10 cellular contexts compared by ENCODE assay signal in genomic region chr18:23574611-23575308, GRCh38. TPM values are rescaled to one million over a fixed set of nuclear protein-coding genes. Genes with fewer than 3 reads are reported as not detected.
A peak's percentile ranks its signal among the peaks of the same experiment; 100 is the strongest.
DNase-seq lines count a peak whose midpoint lies in the region; ATAC-seq and TF ChIP-seq lines count a peak whose summit lies in the region.
"Had no signal": no experiment of that assay in that cellular context is flagged by ENCODE, and none has a peak within 500 bp of the region (broad histone marks: within the 10 kb centered on the region; RNA-seq: fewer than 3 reads in every experiment).

No MANE protein-coding gene starts in this region.

- ATAC-seq in natural killer cell (no peak), GM21529 (IDR thresholded peaks at IDR 0.05; ENCODE audit: unreplicated experiment) (no peak), GM18907 (IDR thresholded peaks at IDR 0.05; ENCODE audit: unreplicated experiment) (no peak)

- peak overlapping the region; percentile 57 for H3K27ac ChIP-seq in BLaER1
- peak overlapping the region; percentile 53 for H3K27ac ChIP-seq in KOPT-K1 (ENCODE audit: low read depth, low read length, poor library complexity, severe bottlenecking)
- H3K27ac ChIP-seq in mammary epithelial cell (ENCODE audit: insufficient read depth, low read depth, low read length), result no peak overlapping the region
- H3K27ac ChIP-seq: thoracic aorta had no signal

- H3K9me3 ChIP-seq in BLaER1, result no peaks in the 10 kb centered on the region
- H3K9me3 ChIP-seq in KOPT-K1 (ENCODE audit: insufficient read depth, low read length, poor library complexity, severe bottlenecking), result no peaks in the 10 kb centered on the region
- H3K9me3 ChIP-seq in mammary epithelial cell (replicated peaks; ENCODE audit: insufficient read depth, low read length), result no peaks in the 10 kb centered on the region
- H3K9me3 ChIP-seq: thoracic aorta had no signal

- peaks cover 62% of the 10 kb centered on the region for H3K36me3 ChIP-seq in BLaER1
- peaks cover 48% of the 10 kb centered on the region for H3K36me3 ChIP-seq in KOPT-K1 (ENCODE audit: insufficient read depth, low read length)
- peaks cover 12% of the 10 kb centered on the region for H3K36me3 ChIP-seq in mammary epithelial cell (ENCODE audit: insufficient read depth, low read length)

- H2AFZ ChIP-seq in mammary epithelial cell (ENCODE audit: low read depth, low read length), result no peak overlapping the region

- 83% methylated on average over 5 of the region's 5 CpGs for WGBS in mammary epithelial cell (ENCODE audit: low coverage, missing lambda C conversion rate)

- H3K27me3 ChIP-seq in BLaER1 (no peaks in the 10 kb centered on the region), mammary epithelial cell (ENCODE audit: insufficient read depth, low read length) (no peaks in the 10 kb centered on the region)

- DNase-seq in mammary epithelial cell (no peak), natural killer cell (no peak), GF-D8 (lab: John Stamatoyannopoulos, UW) (no peak), dermis blood vessel endothelial cell (no peak)
- DNase-seq: NCI-H2171 had no signal

- H3K79me2 ChIP-seq in mammary epithelial cell (ENCODE audit: insufficient read depth, low read length), result peaks cover 83% of the 10 kb centered on the region

- H3K4me3 Mint-ChIP-seq in natural killer cell, result peak overlapping the region; percentile 91

- H3K4me2 ChIP-seq in BLaER1 (peak overlapping the region; percentile 65), mammary epithelial cell (ENCODE audit: insufficient read depth, low read depth, low read length) (peak overlapping the region; percentile 44)

- H3K4me3 ChIP-seq in BLaER1 (no peak overlapping the region), mammary epithelial cell (replicated peaks in 1 of 3; ENCODE audit: insufficient read depth in 1 of 3, low read depth in 2 of 3, low read length in 3 of 3) (no peak overlapping the region)
- H3K4me3 ChIP-seq: thoracic aorta had no signal

- intact Hi-C loops in mammary epithelial cell (cut with micrococcal nuclease), result no loop called here
- intact Hi-C loops in natural killer cell (cut with micrococcal nuclease), result loop anchor here (1.0 to 10.0 kb wide), 4 partner anchors 11 to 440 kb away; partner anchors contain the start of genes RMC1 and TTC39C

- H3K9ac ChIP-seq in BLaER1 (peak overlapping the region; percentile 8; the same call in 1 of the 2 replicates), mammary epithelial cell (ENCODE audit: insufficient read depth, low read length) (peak overlapping the region; percentile 32)

- TF ChIP-seq CTCF in mammary epithelial cell (conservative IDR thresholded peaks at IDR 0.05 in 1 of 2, IDR thresholded peaks at IDR 0.05 in 1 of 2; ENCODE audit: extremely low read depth in 1 of 2, insufficient read depth in 1 of 2, low read depth in 1 of 2, low read length in 2 of 2), result no peak
- no peak for TF ChIP-seq CTCF in natural killer cell (IDR thresholded peaks at IDR 0.05)

- dilution Hi-C loops in mammary epithelial cell (cut with HindIII; ENCODE audit: low sequenced_read_pairs), result no loop called here

- H3K4me1 ChIP-seq in BLaER1, result peaks cover 43% of the 10 kb centered on the region
- H3K4me1 ChIP-seq in mammary epithelial cell (ENCODE audit: insufficient read depth, low read length), result peaks cover 21% of the 10 kb centered on the region

- in situ Hi-C loops in mammary epithelial cell (cut with MboI; ENCODE audit: low sequenced_read_pairs in 2 of 2), result no loop called here

- peaks cover 71 to 75% of the 10 kb centered on the region in 2 donors for H3K4me1 Mint-ChIP-seq in natural killer cell

- BruUV-seq in mammary epithelial cell (replicated peaks; lab: Mats Ljungman, UMichigan), result no TSS peak

- H4K20me1 ChIP-seq in BLaER1, result peaks cover 52% of the 10 kb centered on the region
- no peaks in the 10 kb centered on the region for H4K20me1 ChIP-seq in mammary epithelial cell (ENCODE audit: insufficient read depth, low read length)

- CTCF ChIA-PET in mammary epithelial cell (lab: Charles Lee; ENCODE audit: low non-redundant PET), result no interaction called here

- peak overlapping the region; percentile 94 to 99 for H3K27ac Mint-ChIP-seq in natural killer cell

- H3K36me3 Mint-ChIP-seq in natural killer cell, result peaks cover 5% of the 10 kb centered on the region

- no peaks in the 10 kb centered on the region for H3K27me3 Mint-ChIP-seq in natural killer cell (ENCODE audit: low read depth in 2 of 2)

- H3K9me3 Mint-ChIP-seq in natural killer cell, result no peaks in the 10 kb centered on the region

RNA-seq across cellular contexts. Expression of gene NPC1, which starts 11.5 kb away (rescaled TPM):
- 100 to 1,000 TPM in 1 of 2 donors, 10 to 100 TPM in 1; 83.4 to 104 TPM for total RNA-seq in mammary epithelial cell
- 99.0 TPM for polyA plus RNA-seq in mammary epithelial cell
- polyA minus RNA-seq in mammary epithelial cell, result 370 TPM
- total RNA-seq in natural killer cell, result 100 to 1,000 TPM; 143 to 203 (median 173) TPM
- total RNA-seq in dermis blood vessel endothelial cell, result 36.4 and 80.5 TPM in 2 replicates
